ENCODE assay signal across 8 cellular contexts in the genomic region with DNA sequence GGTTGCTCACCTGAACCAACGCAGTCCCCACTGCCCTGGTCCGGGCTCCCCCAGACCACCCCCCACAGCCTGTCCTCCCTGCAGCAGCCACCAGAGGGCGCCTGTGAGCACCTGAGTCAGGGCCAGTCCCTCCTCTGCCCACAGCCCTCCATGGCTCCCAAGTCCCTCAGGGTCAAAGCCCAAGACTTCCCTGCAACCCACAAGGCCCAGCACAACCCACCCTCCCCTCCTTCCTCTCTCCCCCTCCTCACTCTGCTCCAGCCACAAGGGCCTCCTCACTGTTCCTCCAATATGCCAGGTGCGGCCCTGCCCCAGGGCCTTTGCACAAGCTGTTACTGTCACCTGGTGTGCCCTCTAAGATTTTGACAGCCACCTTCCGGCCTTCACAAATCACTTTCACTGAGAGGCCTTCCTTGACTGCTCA. TPM values are rescaled to one million over a fixed set of nuclear protein-coding genes. Genes with fewer than 3 reads are reported as not detected.
DNase-seq lines count a peak whose midpoint lies in the region; ATAC-seq, FAIRE-seq and TF ChIP-seq lines count a peak whose summit lies in the region.

No MANE protein-coding gene starts in this region.

- H3K4me1 Mint-ChIP-seq in activated CD4-positive, alpha-beta memory T cell treated with anti-CD3 and anti-CD28 coated beads, Interleukin-2, amount 10 ng/mL, durations not matched to agents 7 days and 5 days: peaks cover 43% of the 10 kb centered on the region

- in situ Hi-C loops in IMR-90 (cut with MboI; ENCODE audit: low sequenced_read_pairs): no loop called here

- H3K4me2 ChIP-seq in IMR-90 (ENCODE audit: low read depth, low read length): no peak overlapping the region
- no peak overlapping the region for H3K4me2 ChIP-seq in endothelial cell of umbilical vein (ENCODE audit: insufficient read depth, low read length)

- no peak overlapping the region for H3K27ac ChIP-seq in IMR-90 (ENCODE audit: insufficient read depth, low read length)
- H3K27ac ChIP-seq in endothelial cell of umbilical vein (ENCODE audit: insufficient read depth, low read depth, low read length): no peak overlapping the region

- H2BK5ac ChIP-seq in IMR-90 (ENCODE audit: low read depth, low read length, poor library complexity, severe bottlenecking): no peak overlapping the region

- H2BK15ac ChIP-seq in IMR-90 (ENCODE audit: low read depth, low read length): no peak overlapping the region

- no peak for ATAC-seq in IMR-90 (ENCODE audit: low read depth)
- no peak for ATAC-seq in GM19351 (IDR thresholded peaks at IDR 0.05; ENCODE audit: unreplicated experiment)
- ATAC-seq in GM21529 (IDR thresholded peaks at IDR 0.05; ENCODE audit: unreplicated experiment): no peak

- no peak overlapping the region for H3K4me3 Mint-ChIP-seq in activated CD4-positive, alpha-beta memory T cell treated with anti-CD3 and anti-CD28 coated beads, Interleukin-2, amount 10 ng/mL, durations not matched to agents 7 days and 5 days

- no peak overlapping the region for H3K4me3 ChIP-seq in IMR-90 (ENCODE audit: insufficient read depth, low read depth, low read length)
- no peak overlapping the region for H3K4me3 ChIP-seq in endothelial cell of umbilical vein (replicated peaks in 1 of 3; ENCODE audit: insufficient read depth in 1 of 3, low read depth in 1 of 3, low read length in 3 of 3)

- no peak overlapping the region for H4K5ac ChIP-seq in IMR-90 (ENCODE audit: low read depth, low read length)

- no peak overlapping the region for H3K56ac ChIP-seq in IMR-90 (ENCODE audit: extremely low read depth, insufficient read depth, low read length)

- peaks cover 50% of the 10 kb centered on the region for H3K36me3 Mint-ChIP-seq in activated CD4-positive, alpha-beta memory T cell treated with anti-CD3 and anti-CD28 coated beads, Interleukin-2, amount 10 ng/mL, durations not matched to agents 7 days and 5 days (ENCODE audit: low read depth)

- H4K8ac ChIP-seq in IMR-90 (ENCODE audit: low read depth in 2 of 2, low read length in 2 of 2): no peak overlapping the region

- POLR2A ChIA-PET in IMR-90 (lab: Charles Lee; ENCODE audit: unreplicated experiment): no interaction called here
- POLR2A ChIA-PET in activated CD4-positive, alpha-beta memory T cell treated with anti-CD3 and anti-CD28 coated beads, Interleukin-2, amount 10 ng/mL, durations not matched to agents 7 days and 5 days (lab: Charles Lee): interaction anchor here (1.4 kb wide), 1 partner anchor 14 kb away, joined by 3 read pairs; no protein-coding TSS in a partner anchor
- POLR2A ChIA-PET in endothelial cell of umbilical vein (lab: Charles Lee): no interaction called here

- H4K20me1 ChIP-seq in IMR-90 (ENCODE audit: insufficient read depth, low read length): no peaks in the 10 kb centered on the region; the same call in 1 of the 2 replicates
- H4K20me1 ChIP-seq in endothelial cell of umbilical vein (replicated peaks; ENCODE audit: control insufficient read depth, extremely low read depth, insufficient read depth, low read length): no peaks in the 10 kb centered on the region

- TF ChIP-seq RAD21 in IMR-90 (IDR thresholded peaks at IDR 0.05; ENCODE audit: low read length): peak; percentile 40

- peak overlapping the region; percentile 61 for H3K27ac Mint-ChIP-seq in activated CD4-positive, alpha-beta memory T cell treated with anti-CD3 and anti-CD28 coated beads, Interleukin-2, amount 10 ng/mL, durations not matched to agents 7 days and 5 days

- intact Hi-C loops in IMR-90 (cut with micrococcal nuclease) (no loop called here), endothelial cell of umbilical vein (cut with micrococcal nuclease) (loop anchor here (1.0 kb wide), 2 partner anchors 9 to 17 kb away; no protein-coding TSS in a partner anchor)

- CTCF ChIA-PET in IMR-90 (lab: Yijun Ruan, JAX) (no interaction called here), endothelial cell of umbilical vein (lab: Charles Lee) (interaction anchor here (1.5 to 8.4 kb wide), 2 partner anchors 13 to 17 kb away, joined by 5 to 122 read pairs; no protein-coding TSS in a partner anchor)
- CTCF ChIA-PET in activated CD4-positive, alpha-beta memory T cell treated with anti-CD3 and anti-CD28 coated beads, Interleukin-2, amount 10 ng/mL, durations not matched to agents 7 days and 5 days (lab: Charles Lee): interaction anchor here (0.7 to 2.1 kb wide), 13 partner anchors 9 to 347 kb away, joined by 3 to 9 read pairs (median 4); no protein-coding TSS in a partner anchor

- H3K4me1 ChIP-seq in IMR-90 (ENCODE audit: control insufficient read depth, insufficient read depth, low read length) (peaks cover 6% of the 10 kb centered on the region), endothelial cell of umbilical vein (ENCODE audit: control insufficient read depth, extremely low read depth, insufficient read depth, low read length) (peaks cover 13% of the 10 kb centered on the region)

- H3K4ac ChIP-seq in IMR-90 (ENCODE audit: low read depth, low read length): no peak overlapping the region

- peak overlapping the region; percentile 39 for H2AK5ac ChIP-seq in IMR-90 (ENCODE audit: low read depth, low read length)

- no peak overlapping the region for H3K23ac ChIP-seq in IMR-90 (ENCODE audit: low read depth, low read length)

- H3K79me1 ChIP-seq in IMR-90 (ENCODE audit: low read depth in 1 of 2, low read length in 2 of 2): no peaks in the 10 kb centered on the region; a peak in 1 of 4 replicates

- no peaks in the 10 kb centered on the region for H3K27me3 Mint-ChIP-seq in activated CD4-positive, alpha-beta memory T cell treated with anti-CD3 and anti-CD28 coated beads, Interleukin-2, amount 10 ng/mL, durations not matched to agents 7 days and 5 days

- H3K9me3 Mint-ChIP-seq in activated CD4-positive, alpha-beta memory T cell treated with anti-CD3 and anti-CD28 coated beads, Interleukin-2, amount 10 ng/mL, durations not matched to agents 7 days and 5 days: no peaks in the 10 kb centered on the region

- H3K36me3 ChIP-seq in IMR-90 (ENCODE audit: control insufficient read depth, insufficient read depth, low read length): no peaks in the 10 kb centered on the region
- H3K36me3 ChIP-seq in endothelial cell of umbilical vein (ENCODE audit: control insufficient read depth in 2 of 2, extremely low read depth in 1 of 2, insufficient read depth in 2 of 2, low read length in 2 of 2): no peaks in the 10 kb centered on the region

- H3K9me1 ChIP-seq in IMR-90 (ENCODE audit: insufficient read depth, low read length) (peaks cover 12% of the 10 kb centered on the region; the same call in 1 of the 2 replicates), endothelial cell of umbilical vein (replicated peaks; ENCODE audit: control insufficient read depth, extremely low read depth, insufficient read depth, low read length) (no peaks in the 10 kb centered on the region)

- no peak overlapping the region for H3K14ac ChIP-seq in IMR-90 (replicated peaks; ENCODE audit: low read depth, low read length)

- no peak overlapping the region for H2AFZ ChIP-seq in IMR-90 (replicated peaks; ENCODE audit: low read length, poor library complexity)
- no peak overlapping the region for H2AFZ ChIP-seq in endothelial cell of umbilical vein (ENCODE audit: low read depth, low read length)

- H3K9ac ChIP-seq in IMR-90 (ENCODE audit: low read depth, low read length): no peak overlapping the region
- no peak overlapping the region for H3K9ac ChIP-seq in endothelial cell of umbilical vein (replicated peaks; ENCODE audit: extremely low read depth, insufficient read depth, low read length)

- H2BK120ac ChIP-seq in IMR-90 (ENCODE audit: low read depth, low read length): no peak overlapping the region

- 100% methylated on average over 1 of the region's 5 CpGs; no CpG with 5 or more reads in 1 of the 2 experiments for WGBS in IMR-90 (ENCODE audit: extremely low coverage in 2 of 2, insufficient read length in 1 of 2), 2 experiments

- H2AK9ac ChIP-seq in IMR-90 (replicated peaks; ENCODE audit: low read depth, low read length, poor library complexity): no peak overlapping the region

- no TSS peak for BruUV-seq in IMR-90 (replicated peaks; lab: Mats Ljungman, UMichigan)
- no TSS peak for BruUV-seq in endothelial cell of umbilical vein (replicated peaks; lab: Mats Ljungman, UMichigan)

- no peak for TF ChIP-seq POLR2A in IMR-90 (IDR thresholded peaks at IDR 0.05; ENCODE audit: low read depth, low read length)
- no peak for TF ChIP-seq POLR2A in endothelial cell of umbilical vein (IDR thresholded peaks at IDR 0.05; ENCODE audit: low read depth, low read length)

- no peak for FAIRE-seq in endothelial cell of umbilical vein (lab: Jason Lieb, UNC)

- DNase-seq in IMR-90 (no peak), endothelial cell of umbilical vein (ENCODE audit: low read depth, low spot score) (no peak), midbrain (lab: John Stamatoyannopoulos, UW) (no peak), epidermal melanocyte (ENCODE audit: insufficient read length, low spot score) (no peak)
- DNase-seq in activated CD4-positive, alpha-beta memory T cell treated with anti-CD3 and anti-CD28 coated beads, Interleukin-2, amount 10 ng/mL, durations not matched to agents 7 days and 5 days: peak; percentile 67
- DNase-seq in stimulated activated CD4-positive, alpha-beta T cell treated with anti-CD3 and anti-CD28 coated beads, Interleukin-12 subunit alpha, Interleukin-12 subunit beta, amount 100 ng/mL, for 4 hours: peak; percentile 68

- no peak overlapping the region for H3K18ac ChIP-seq in IMR-90 (ENCODE audit: low read depth, low read length)

- H2BK20ac ChIP-seq in IMR-90 (ENCODE audit: low read depth, low read length): no peak overlapping the region

- H3K9me3 ChIP-seq in IMR-90 (ENCODE audit: control insufficient read depth, insufficient read depth, low read length) (no peaks in the 10 kb centered on the region), endothelial cell of umbilical vein (replicated peaks; ENCODE audit: control insufficient read depth, insufficient read depth, low read length) (no peaks in the 10 kb centered on the region)

- no peaks in the 10 kb centered on the region for H3K79me2 ChIP-seq in endothelial cell of umbilical vein (ENCODE audit: control insufficient read depth, insufficient read depth, low read length)

- H4K91ac ChIP-seq in IMR-90 (ENCODE audit: insufficient read depth, low read depth, low read length): no peak overlapping the region

- TF ChIP-seq CTCF in IMR-90 (conservative IDR thresholded peaks at IDR 0.05; ENCODE audit: low read depth, low read length) (peak; percentile 52), endothelial cell of umbilical vein (IDR thresholded peaks at IDR 0.05; ENCODE audit: extremely low read depth in 1 of 2, insufficient read depth in 1 of 2, low read depth in 1 of 2, low read length in 2 of 2) (peak; percentile 83 to 94)

- no peaks in the 10 kb centered on the region for H3K27me3 ChIP-seq in IMR-90 (ENCODE audit: control insufficient read depth, insufficient read depth, low read length)
- no peaks in the 10 kb centered on the region for H3K27me3 ChIP-seq in endothelial cell of umbilical vein (ENCODE audit: control insufficient read depth in 2 of 2, insufficient read depth in 2 of 2, low read length in 2 of 2)

- dilution Hi-C loops in IMR-90 (cut with HindIII; ENCODE audit: low sequenced_read_pairs, unreplicated experiment): no loop called here
- dilution Hi-C loops in endothelial cell of umbilical vein (cut with MboI; ENCODE audit: extremely low pct_ligation_motif_present, low sequenced_read_pairs): no loop called here

RNA-seq across cellular contexts. Expression of a gene that starts 10.9 kb away (rescaled TPM):
- total RNA-seq in IMR-90 (2012; rRNA removed): 0.18 and 0.28 TPM in 2 replicates
- 0.04 TPM in 1 of 2 replicates, not detected in the other for polyA plus RNA-seq in IMR-90 (2012; rRNA removed)
- 0.04 TPM in 1 of 2 replicates, not detected in the other for polyA plus RNA-seq in IMR-90 (2012; cell fraction: cytosol; rRNA removed)
- 0.33 and 0.40 TPM in 2 replicates for polyA plus RNA-seq in IMR-90 (2012; cell fraction: nucleus; rRNA removed; ENCODE audit: low replicate concordance)
- 100 to 1,000 TPM; 140 TPM for total RNA-seq in activated CD4-positive, alpha-beta memory T cell treated with anti-CD3 and anti-CD28 coated beads, Interleukin-2, amount 10 ng/mL, durations not matched to agents 7 days and 5 days
- total RNA-seq in endothelial cell of umbilical vein: not detected in 2 replicates
- 0.10 and 0.17 TPM in 2 replicates for polyA plus RNA-seq in endothelial cell of umbilical vein
- polyA plus RNA-seq in endothelial cell of umbilical vein (2011; cell fraction: cytosol; rRNA removed): 0.15 and 0.20 TPM in 2 replicates
- 0.25 and 0.36 TPM in 2 replicates for polyA plus RNA-seq in endothelial cell of umbilical vein (2011; cell fraction: nucleus; rRNA removed)
- 0.20 and 0.24 TPM in 2 replicates for polyA plus RNA-seq in endothelial cell of umbilical vein (2012)
- polyA minus RNA-seq in endothelial cell of umbilical vein: not detected in 2 replicates
- 0.92 TPM for polyA minus RNA-seq in endothelial cell of umbilical vein (2011; cell fraction: cytosol; rRNA and poly(A)+ RNA removed)
- 0.34 and 0.48 TPM in 2 replicates for polyA minus RNA-seq in endothelial cell of umbilical vein (2011; cell fraction: nucleus; rRNA and poly(A)+ RNA removed)

RNA-seq across cellular contexts. Expression of a gene that starts 31.9 kb away (rescaled TPM):
- total RNA-seq in IMR-90 (2012; rRNA removed) (not detected in 2 replicates), endothelial cell of umbilical vein (1.7 and 2.2 TPM in 2 replicates)
- polyA plus RNA-seq in IMR-90 (2012; rRNA removed) (not detected in 2 replicates), endothelial cell of umbilical vein (2.5 and 2.8 TPM in 2 replicates)
- not detected in 2 replicates for polyA plus RNA-seq in IMR-90 (2012; cell fraction: cytosol; rRNA removed)
- polyA plus RNA-seq in IMR-90 (2012; cell fraction: nucleus; rRNA removed; ENCODE audit: low replicate concordance): 0.05 TPM in 1 of 2 replicates, not detected in the other
- 100 to 1,000 TPM; 275 to 280 TPM for total RNA-seq in activated CD4-positive, alpha-beta memory T cell treated with anti-CD3 and anti-CD28 coated beads, Interleukin-2, amount 10 ng/mL, durations not matched to agents 7 days and 5 days
- polyA plus RNA-seq in endothelial cell of umbilical vein (2011; cell fraction: cytosol; rRNA removed): 0.76 and 0.97 TPM in 2 replicates
- polyA plus RNA-seq in endothelial cell of umbilical vein (2011; cell fraction: nucleus; rRNA removed): 0.12 and 0.25 TPM in 2 replicates
- polyA plus RNA-seq in endothelial cell of umbilical vein (2012): 0.39 and 0.86 TPM in 2 replicates
- polyA minus RNA-seq in endothelial cell of umbilical vein: 0.91 and 1.1 TPM in 2 replicates
- not detected for polyA minus RNA-seq in endothelial cell of umbilical vein (2011; cell fraction: cytosol; rRNA and poly(A)+ RNA removed)
- polyA minus RNA-seq in endothelial cell of umbilical vein (2011; cell fraction: nucleus; rRNA and poly(A)+ RNA removed): 1.6 TPM in 1 of 2 replicates, not detected in the other

RNA-seq across cellular contexts. Expression of a gene that starts 39.0 kb away (rescaled TPM):
- 32.8 and 35.6 TPM in 2 replicates for total RNA-seq in IMR-90 (2012; rRNA removed)
- 90.8 and 95.4 TPM in 2 replicates for polyA plus RNA-seq in IMR-90 (2012; rRNA removed)
- 81.8 and 106 TPM in 2 replicates for polyA plus RNA-seq in IMR-90 (2012; cell fraction: cytosol; rRNA removed)
- 68.5 and 190 TPM in 2 replicates for polyA plus RNA-seq in IMR-90 (2012; cell fraction: nucleus; rRNA removed; ENCODE audit: low replicate concordance)
- total RNA-seq in activated CD4-positive, alpha-beta memory T cell treated with anti-CD3 and anti-CD28 coated beads, Interleukin-2, amount 10 ng/mL, durations not matched to agents 7 days and 5 days: 10 to 100 TPM; 49.6 to 52.0 TPM
- 96.2 and 102 TPM in 2 replicates for total RNA-seq in endothelial cell of umbilical vein
- polyA plus RNA-seq in endothelial cell of umbilical vein: 97.2 and 112 TPM in 2 replicates
- 77.5 and 84.8 TPM in 2 replicates for polyA plus RNA-seq in endothelial cell of umbilical vein (2011; cell fraction: cytosol; rRNA removed)
- polyA plus RNA-seq in endothelial cell of umbilical vein (2011; cell fraction: nucleus; rRNA removed): 82.4 and 84.4 TPM in 2 replicates
- polyA plus RNA-seq in endothelial cell of umbilical vein (2012): 75.5 and 90.0 TPM in 2 replicates
- polyA minus RNA-seq in endothelial cell of umbilical vein: 56.1 and 74.5 TPM in 2 replicates
- 76.5 TPM for polyA minus RNA-seq in endothelial cell of umbilical vein (2011; cell fraction: cytosol; rRNA and poly(A)+ RNA removed)
- polyA minus RNA-seq in endothelial cell of umbilical vein (2011; cell fraction: nucleus; rRNA and poly(A)+ RNA removed): 23.5 and 29.3 TPM in 2 replicates

RNA-seq across cellular contexts. Expression of a gene that starts 52.5 kb away (rescaled TPM):
- total RNA-seq in IMR-90 (2012; rRNA removed) (25.5 and 34.4 TPM in 2 replicates), endothelial cell of umbilical vein (76.8 and 78.1 TPM in 2 replicates)
- polyA plus RNA-seq in IMR-90 (2012; rRNA removed) (33.3 and 44.5 TPM in 2 replicates), endothelial cell of umbilical vein (34.7 and 35.1 TPM in 2 replicates)
- polyA plus RNA-seq in IMR-90 (2012; cell fraction: cytosol; rRNA removed): 29.2 and 50.1 TPM in 2 replicates
- polyA plus RNA-seq in IMR-90 (2012; cell fraction: nucleus; rRNA removed; ENCODE audit: low replicate concordance): 24.5 and 49.2 TPM in 2 replicates
- total RNA-seq in activated CD4-positive, alpha-beta memory T cell treated with anti-CD3 and anti-CD28 coated beads, Interleukin-2, amount 10 ng/mL, durations not matched to agents 7 days and 5 days: under 1 TPM; 0.63 to 0.78 TPM
- polyA plus RNA-seq in endothelial cell of umbilical vein (2011; cell fraction: cytosol; rRNA removed): 48.9 and 52.2 TPM in 2 replicates
- 40.1 and 41.4 TPM in 2 replicates for polyA plus RNA-seq in endothelial cell of umbilical vein (2011; cell fraction: nucleus; rRNA removed)
- 54.2 and 62.8 TPM in 2 replicates for polyA plus RNA-seq in endothelial cell of umbilical vein (2012)
- 43.7 and 51.4 TPM in 2 replicates for polyA minus RNA-seq in endothelial cell of umbilical vein
- 18.5 TPM for polyA minus RNA-seq in endothelial cell of umbilical vein (2011; cell fraction: cytosol; rRNA and poly(A)+ RNA removed)
- 13.8 and 21.1 TPM in 2 replicates for polyA minus RNA-seq in endothelial cell of umbilical vein (2011; cell fraction: nucleus; rRNA and poly(A)+ RNA removed)

Comparison
In these comparisons a context has a peak if more than half of its experiments do, and no peak if none do; other contexts are left out.
1. DNase-seq: peak in activated CD4-positive, alpha-beta memory T cell treated with anti-CD3 and anti-CD28 coated beads, Interleukin-2, amount 10 ng/mL, durations not matched to agents 7 days and 5 days (single experiment) and stimulated activated CD4-positive, alpha-beta T cell treated with anti-CD3 and anti-CD28 coated beads, Interleukin-12 subunit alpha, Interleukin-12 subunit beta, amount 100 ng/mL, for 4 hours (single experiment); none in IMR-90 (single experiment), endothelial cell of umbilical vein (single experiment), midbrain (single experiment) and epidermal melanocyte (single experiment).
2. RNA of a gene that starts 10.9 kb away (total RNA-seq): 140 TPM in activated CD4-positive, alpha-beta memory T cell treated with anti-CD3 and anti-CD28 coated beads, Interleukin-2, amount 10 ng/mL, durations not matched to agents 7 days and 5 days; 0.18 to 0.28 TPM in IMR-90 and not detected in endothelial cell of umbilical vein; every median in the first group is over 100 times any median in the second.
3. RNA of a gene that starts 31.9 kb away (total RNA-seq): 275 to 280 TPM in activated CD4-positive, alpha-beta memory T cell treated with anti-CD3 and anti-CD28 coated beads, Interleukin-2, amount 10 ng/mL, durations not matched to agents 7 days and 5 days; 1.7 to 2.2 TPM in endothelial cell of umbilical vein and not detected in IMR-90; every median in the first group is over 10 times any median in the second.